1 cellular context compared by ENCODE assay signal in the genomic region with DNA sequence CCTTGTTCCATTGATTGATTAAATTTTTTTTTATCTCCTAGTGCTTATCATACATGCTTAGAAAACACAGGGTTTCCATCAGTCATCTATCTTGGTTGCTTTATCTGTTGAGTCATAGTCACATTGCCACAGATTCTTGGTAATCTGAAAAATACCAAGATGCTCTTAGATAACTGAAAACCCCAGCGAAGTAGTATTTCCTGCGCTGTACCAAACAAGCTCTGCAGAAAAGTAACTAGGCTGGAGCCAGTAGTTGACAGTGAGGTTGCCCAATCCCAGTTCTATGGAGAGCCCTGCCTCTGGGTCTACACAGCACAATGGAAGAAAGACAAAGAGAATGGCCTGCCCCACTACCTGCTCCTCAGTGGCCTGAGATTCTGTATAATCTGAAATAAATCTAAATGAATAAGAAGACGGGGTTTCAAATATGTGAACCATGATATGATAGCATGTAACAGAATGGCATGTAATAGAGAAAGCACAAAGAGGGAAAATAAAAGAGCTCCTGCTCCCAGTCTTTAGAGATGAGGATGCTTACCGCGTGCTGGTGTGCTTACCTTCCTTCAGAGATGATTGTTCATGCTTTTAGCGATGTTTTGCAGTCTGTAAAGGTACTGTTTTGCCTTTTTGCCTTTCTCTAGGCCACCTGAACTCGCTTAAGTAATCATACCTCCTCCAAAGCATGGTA.
TF ChIP-seq lines count a peak whose summit lies in the region.

No MANE protein-coding gene starts in this region.

TF ChIP-seq in WTC11, 78 proteins besides CTCF, POLR2A, EP300 and RAD21 (continued from another document):
- TF ChIP-seq, protein P1, sequence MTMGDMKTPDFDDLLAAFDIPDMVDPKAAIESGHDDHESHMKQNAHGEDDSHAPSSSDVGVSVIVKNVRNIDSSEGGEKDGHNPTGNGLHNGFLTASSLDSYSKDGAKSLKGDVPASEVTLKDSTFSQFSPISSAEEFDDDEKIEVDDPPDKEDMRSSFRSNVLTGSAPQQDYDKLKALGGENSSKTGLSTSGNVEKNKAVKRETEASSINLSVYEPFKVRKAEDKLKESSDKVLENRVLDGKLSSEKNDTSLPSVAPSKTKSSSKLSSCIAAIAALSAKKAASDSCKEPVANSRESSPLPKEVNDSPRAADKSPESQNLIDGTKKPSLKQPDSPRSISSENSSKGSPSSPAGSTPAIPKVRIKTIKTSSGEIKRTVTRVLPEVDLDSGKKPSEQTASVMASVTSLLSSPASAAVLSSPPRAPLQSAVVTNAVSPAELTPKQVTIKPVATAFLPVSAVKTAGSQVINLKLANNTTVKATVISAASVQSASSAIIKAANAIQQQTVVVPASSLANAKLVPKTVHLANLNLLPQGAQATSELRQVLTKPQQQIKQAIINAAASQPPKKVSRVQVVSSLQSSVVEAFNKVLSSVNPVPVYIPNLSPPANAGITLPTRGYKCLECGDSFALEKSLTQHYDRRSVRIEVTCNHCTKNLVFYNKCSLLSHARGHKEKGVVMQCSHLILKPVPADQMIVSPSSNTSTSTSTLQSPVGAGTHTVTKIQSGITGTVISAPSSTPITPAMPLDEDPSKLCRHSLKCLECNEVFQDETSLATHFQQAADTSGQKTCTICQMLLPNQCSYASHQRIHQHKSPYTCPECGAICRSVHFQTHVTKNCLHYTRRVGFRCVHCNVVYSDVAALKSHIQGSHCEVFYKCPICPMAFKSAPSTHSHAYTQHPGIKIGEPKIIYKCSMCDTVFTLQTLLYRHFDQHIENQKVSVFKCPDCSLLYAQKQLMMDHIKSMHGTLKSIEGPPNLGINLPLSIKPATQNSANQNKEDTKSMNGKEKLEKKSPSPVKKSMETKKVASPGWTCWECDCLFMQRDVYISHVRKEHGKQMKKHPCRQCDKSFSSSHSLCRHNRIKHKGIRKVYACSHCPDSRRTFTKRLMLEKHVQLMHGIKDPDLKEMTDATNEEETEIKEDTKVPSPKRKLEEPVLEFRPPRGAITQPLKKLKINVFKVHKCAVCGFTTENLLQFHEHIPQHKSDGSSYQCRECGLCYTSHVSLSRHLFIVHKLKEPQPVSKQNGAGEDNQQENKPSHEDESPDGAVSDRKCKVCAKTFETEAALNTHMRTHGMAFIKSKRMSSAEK (CRISPR knock-in tag; IDR thresholded peaks at IDR 0.05; ENCODE audit: borderline replicate concordance) = no peak
- TF ChIP-seq ETV6 (CRISPR knock-in tag; IDR thresholded peaks at IDR 0.05) = no peak
- no peak for TF ChIP-seq ZNF423 (CRISPR knock-in tag; IDR thresholded peaks at IDR 0.05)
- TF ChIP-seq FOXP1 (CRISPR knock-in tag; IDR thresholded peaks at IDR 0.05; ENCODE audit: borderline replicate concordance) = no peak
